2 cellular contexts compared by ENCODE assay signal in genomic region chr1:75742060-75742459, GRCh38. TPM values are rescaled to one million over a fixed set of nuclear protein-coding genes. Genes with fewer than 3 reads are reported as not detected.
"Had no signal": no experiment of that assay in that cellular context is flagged by ENCODE, and none has a peak within 500 bp of the region (broad histone marks: within the 10 kb centered on the region; RNA-seq: fewer than 3 reads in every experiment).

No MANE protein-coding gene starts in this region.

RNA-seq across cellular contexts. Expression of gene MSH4, which starts 54.6 kb away (rescaled TPM):
- total RNA-seq: glomerular endothelial cell had no signal
- polyA plus RNA-seq: immature natural killer cell had no signal
